Comparison of ENCODE assay signal across 17 cellular contexts in the genomic region with DNA sequence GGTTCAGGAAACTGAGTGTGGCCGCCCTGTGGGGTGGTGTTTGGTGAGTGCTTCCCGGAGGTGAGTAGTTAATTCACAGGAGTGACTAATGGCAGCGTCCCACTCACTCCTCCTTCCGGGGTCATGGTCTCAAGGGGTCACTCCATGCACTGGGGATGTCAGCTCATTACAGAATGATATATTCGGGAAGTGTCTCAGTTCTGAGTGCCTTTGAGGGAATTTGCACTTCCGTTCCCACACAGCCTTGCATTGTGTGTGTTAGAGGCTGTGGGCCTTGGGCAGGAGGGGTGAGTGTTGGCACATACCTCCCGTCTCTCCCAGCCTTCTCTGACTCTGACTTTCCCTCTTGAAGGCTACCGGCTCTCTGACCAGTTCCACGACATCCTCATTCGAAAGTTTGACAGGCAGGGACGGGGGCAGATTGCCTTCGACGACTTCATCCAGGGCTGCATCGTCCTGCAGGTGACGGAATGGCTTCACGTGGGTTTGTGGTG. TPM values are rescaled to one million over a fixed set of nuclear protein-coding genes. Genes with fewer than 3 reads are reported as not detected.
DNase-seq lines count a peak whose midpoint lies in the region; ATAC-seq and TF ChIP-seq lines count a peak whose summit lies in the region.
"Had no signal": no experiment of that assay in that cellular context is flagged by ENCODE, and none has a peak within 500 bp of the region (broad histone marks: within the 10 kb centered on the region; RNA-seq: fewer than 3 reads in every experiment).

No MANE protein-coding gene starts in this region.

- H4K20me1 ChIP-seq in neural progenitor cell (ENCODE audit: low read depth), result peaks cover 19% of the 10 kb centered on the region

- TF ChIP-seq CTCF in kidney epithelial cell (IDR thresholded peaks at IDR 0.05; ENCODE audit: insufficient read depth, low read length, poor library complexity, severe bottlenecking), result no peak
- TF ChIP-seq CTCF in neural progenitor cell (IDR thresholded peaks at IDR 0.05), result no peak

- peak overlapping the region; percentile 42 for H3K27ac Mint-ChIP-seq in stimulated activated naive B cell treated with anti-CD40 and anti-IgM and Interleukin-4, amounts not matched to agents 10 μg/mL and 1 μg/mL and 100 μg/mL, for 72 hours
- H3K27ac Mint-ChIP-seq in neural progenitor cell, result no peak overlapping the region
- H3K27ac Mint-ChIP-seq: CD4-positive, alpha-beta T cell; mesothelial cell of epicardium had no signal

- peak; percentile 41 for DNase-seq in activated CD8-positive, alpha-beta memory T cell treated with anti-CD3 and anti-CD28 coated beads for 24 hours
- DNase-seq in activated CD8-positive, alpha-beta memory T cell treated with anti-CD3 and anti-CD28 coated beads, Interleukin-2, amount 50 U/mL, for 48 hours, result no peak
- DNase-seq in astrocyte of the hippocampus (ENCODE audit: low read depth, low spot score) (peak; percentile 42), kidney epithelial cell (ENCODE audit: low read depth) (peak; percentile 55), neural progenitor cell (ENCODE audit: low spot score) (no peak), SKM-1 treated with dmso at 0.1 percent for 144 hours (lab: John Stamatoyannopoulos, UW; ENCODE audit: unreplicated experiment) (no peak)
- no peak for DNase-seq in stimulated activated naive B cell treated with anti-CD40 and anti-IgM and Interleukin-4, amounts not matched to agents 10 μg/mL and 1 μg/mL and 100 μg/mL, for 72 hours
- DNase-seq: activated naive CD4-positive, alpha-beta T cell; CD4-positive, alpha-beta T cell; NCI-H1436 treated with DMSO at 0.1 percent for 48 hours; NCI-H446 treated with DMSO at 0.1 percent for 48 hours had no signal

- H3K27me3 Mint-ChIP-seq in stimulated activated naive B cell treated with anti-CD40 and anti-IgM and Interleukin-4, amounts not matched to agents 10 μg/mL and 1 μg/mL and 100 μg/mL, for 72 hours, result no peaks in the 10 kb centered on the region
- no peaks in the 10 kb centered on the region for H3K27me3 Mint-ChIP-seq in neural progenitor cell (ENCODE audit: insufficient read depth, low read depth)
- H3K27me3 Mint-ChIP-seq: CD4-positive, alpha-beta T cell had no signal

- no peak for ATAC-seq in stimulated activated naive B cell treated with anti-CD40 and anti-IgM and Interleukin-4, amounts not matched to agents 10 μg/mL and 1 μg/mL and 100 μg/mL, for 72 hours (replicated peaks)
- ATAC-seq in GM18858 (IDR thresholded peaks at IDR 0.05; ENCODE audit: unreplicated experiment), result no peak
- ATAC-seq: gastroesophageal sphincter had no signal

- no peaks in the 10 kb centered on the region for H3K79me2 ChIP-seq in neural progenitor cell (ENCODE audit: low read depth)

- no peaks in the 10 kb centered on the region for H3K27me3 ChIP-seq in kidney epithelial cell (ENCODE audit: control insufficient read depth, insufficient read depth, low read length)
- H3K27me3 ChIP-seq in neural progenitor cell, result no peaks in the 10 kb centered on the region
- H3K27me3 ChIP-seq: breast epithelium, gastroesophageal sphincter had no signal

- H3F3A ChIP-seq in neural progenitor cell (ENCODE audit: low read depth), result no peaks in the 10 kb centered on the region

- no peak overlapping the region for H3K4me2 ChIP-seq in neural progenitor cell

- peaks cover 44 to 50% of the 10 kb centered on the region in 2 donors for H3K36me3 Mint-ChIP-seq in stimulated activated naive B cell treated with anti-CD40 and anti-IgM and Interleukin-4, amounts not matched to agents 10 μg/mL and 1 μg/mL and 100 μg/mL, for 72 hours
- peaks cover 8% of the 10 kb centered on the region for H3K36me3 Mint-ChIP-seq in neural progenitor cell

- H3K9me3 Mint-ChIP-seq in stimulated activated naive B cell treated with anti-CD40 and anti-IgM and Interleukin-4, amounts not matched to agents 10 μg/mL and 1 μg/mL and 100 μg/mL, for 72 hours, result no peaks in the 10 kb centered on the region
- H3K9me3 Mint-ChIP-seq in neural progenitor cell, result no peaks in the 10 kb centered on the region
- H3K9me3 Mint-ChIP-seq: CD4-positive, alpha-beta T cell; mesothelial cell of epicardium had no signal

- no peak overlapping the region for H3K4me3 Mint-ChIP-seq in stimulated activated naive B cell treated with anti-CD40 and anti-IgM and Interleukin-4, amounts not matched to agents 10 μg/mL and 1 μg/mL and 100 μg/mL, for 72 hours
- no peak overlapping the region for H3K4me3 Mint-ChIP-seq in neural progenitor cell
- H3K4me3 Mint-ChIP-seq: CD4-positive, alpha-beta T cell; mesothelial cell of epicardium had no signal

- H3K27ac ChIP-seq in neural progenitor cell, result no peak overlapping the region
- H3K27ac ChIP-seq: 22Rv1, breast epithelium, gastroesophageal sphincter, VCaP had no signal

- H3K4me1 Mint-ChIP-seq in stimulated activated naive B cell treated with anti-CD40 and anti-IgM and Interleukin-4, amounts not matched to agents 10 μg/mL and 1 μg/mL and 100 μg/mL, for 72 hours, result peaks cover 17 to 24% of the 10 kb centered on the region in 2 donors
- peaks cover 3% of the 10 kb centered on the region for H3K4me1 Mint-ChIP-seq in neural progenitor cell
- H3K4me1 Mint-ChIP-seq: mesothelial cell of epicardium had no signal

- H3K4me3 ChIP-seq in kidney epithelial cell (ENCODE audit: low read depth, low read length), result no peak overlapping the region
- no peak overlapping the region for H3K4me3 ChIP-seq in neural progenitor cell
- H3K4me3 ChIP-seq: breast epithelium, gastroesophageal sphincter had no signal

- peaks cover 13% of the 10 kb centered on the region for H3K4me1 ChIP-seq in neural progenitor cell
- H3K4me1 ChIP-seq: breast epithelium had no signal

- no peak overlapping the region for H2AFZ ChIP-seq in neural progenitor cell (replicated peaks)

- H3K9ac ChIP-seq in neural progenitor cell, result no peak overlapping the region

- H3K36me3 ChIP-seq in kidney epithelial cell (ENCODE audit: control insufficient read depth, insufficient read depth, low read length), result peaks cover 4% of the 10 kb centered on the region
- no peaks in the 10 kb centered on the region for H3K36me3 ChIP-seq in neural progenitor cell
- H3K36me3 ChIP-seq: breast epithelium had no signal

- H3K9me3 ChIP-seq in neural progenitor cell (ENCODE audit: low read depth), result no peaks in the 10 kb centered on the region
- H3K9me3 ChIP-seq: breast epithelium, gastroesophageal sphincter had no signal

RNA-seq across cellular contexts. Expression of a gene that starts 10.5 kb away (rescaled TPM):
- 2.6 and 4.9 TPM in 2 replicates for total RNA-seq in kidney epithelial cell
- total RNA-seq in neural progenitor cell (ENCODE audit: low replicate concordance), result 0.34 and 0.68 TPM in 2 replicates

RNA-seq across cellular contexts. Expression of a gene that starts 39.5 kb away (rescaled TPM):
- total RNA-seq in kidney epithelial cell (92.2 and 122 TPM in 2 replicates), neural progenitor cell (ENCODE audit: low replicate concordance) (60.8 and 65.3 TPM in 2 replicates)

Comparison
In these comparisons a context has a peak if more than half of its experiments do, and no peak if none do; other contexts are left out.
1. DNase-seq: peak in activated CD8-positive, alpha-beta memory T cell treated with anti-CD3 and anti-CD28 coated beads for 24 hours (single experiment), astrocyte of the hippocampus (single experiment) and kidney epithelial cell (single experiment); none in activated CD8-positive, alpha-beta memory T cell treated with anti-CD3 and anti-CD28 coated beads, Interleukin-2, amount 50 U/mL, for 48 hours (single experiment), stimulated activated naive B cell treated with anti-CD40 and anti-IgM and Interleukin-4, amounts not matched to agents 10 μg/mL and 1 μg/mL and 100 μg/mL, for 72 hours (single experiment), neural progenitor cell (single experiment) and SKM-1 treated with dmso at 0.1 percent for 144 hours (single experiment).